In genomic region chr17:17971431-17972125, GRCh38 we compare ENCODE assay signal across 8 cellular contexts. TPM values are rescaled to one million over a fixed set of nuclear protein-coding genes. Genes with fewer than 3 reads are reported as not detected.
A peak's percentile ranks its signal among the peaks of the same experiment; 100 is the strongest.
DNase-seq lines count a peak whose midpoint lies in the region; ATAC-seq, FAIRE-seq and TF ChIP-seq lines count a peak whose summit lies in the region.

No MANE protein-coding gene starts in this region.

- H3K4ac ChIP-seq in H1 (replicated peaks; ENCODE audit: insufficient read length, low read depth, low read length) = no peak overlapping the region

- H2AFZ ChIP-seq in GM23248 = peak overlapping the region; percentile 68
- H2AFZ ChIP-seq in H1 (ENCODE audit: low read length) = no peak overlapping the region

- H3K27ac ChIP-seq in GM23248 (peak overlapping the region; percentile 68), H1 (ENCODE audit: low read depth, low read length) (no peak overlapping the region)

- peaks cover 1% of the 10 kb centered on the region; the same call in 1 of the 2 replicates for H3F3A ChIP-seq in GM23248 (ENCODE audit: insufficient read depth)

- no peak overlapping the region for H2BK12ac ChIP-seq in H1 (ENCODE audit: low read depth, low read length)

- H2AK5ac ChIP-seq in H1 (ENCODE audit: low read depth, low read length) = no peak overlapping the region

- no peak overlapping the region for H3K18ac ChIP-seq in H1 (ENCODE audit: extremely low read depth, low read length)

- H3K4me1 ChIP-seq in GM23248 (ENCODE audit: insufficient read depth) (peaks cover 10% of the 10 kb centered on the region), H1 (replicated peaks in 1 of 4; ENCODE audit: control insufficient read depth in 3 of 4, insufficient read depth in 4 of 4, low read length in 3 of 4) (peaks cover 0 to 5% (median 2%) of the 10 kb centered on the region in 4 experiments; a peak in 2 of 7 replicates), mononuclear cell (ENCODE audit: insufficient read depth, low read length) (peaks cover 53% of the 10 kb centered on the region)

- no peak for FAIRE-seq in H1 (lab: Jason Lieb, UNC)

- no peak overlapping the region for H2BK20ac ChIP-seq in H1 (ENCODE audit: low read length)

- ATAC-seq in T-cell (replicated peaks in 1 of 4) (peak in 1 of 4 experiments; percentile 0), GM21360 (IDR thresholded peaks at IDR 0.05; ENCODE audit: unreplicated experiment) (no peak)

- H3K36me3 ChIP-seq in GM23248 (ENCODE audit: low read depth) (no peaks in the 10 kb centered on the region), H1 (ENCODE audit: control insufficient read depth in 2 of 4, insufficient read depth in 4 of 4, low read length in 3 of 4) (no peaks in the 10 kb centered on the region)

- in situ Hi-C loops in GM23248 (cut with MboI) = no loop called here

- peak overlapping the region in 1 of 2 donors; percentile 69 for H3K27ac Mint-ChIP-seq in T-cell

- no peak overlapping the region for H2BK15ac ChIP-seq in H1 (ENCODE audit: low read length)

- H3K4me3 Mint-ChIP-seq in T-cell = peak overlapping the region; percentile 78 to 86 (median 83)

- H3K4me3 ChIP-seq in GM23248 (peak overlapping the region; percentile 80), H1 (ENCODE audit: extremely low read depth in 1 of 4, insufficient read depth in 2 of 4, low read depth in 3 of 4, low read length in 4 of 4) (peak overlapping the region; percentile 53 to 70 (median 60)), mononuclear cell (ENCODE audit: low read length) (peak overlapping the region; percentile 78)

- H3K23ac ChIP-seq in H1 (ENCODE audit: insufficient read length) = no peak overlapping the region

- peak overlapping the region; percentile 84 for H3K4me2 ChIP-seq in GM23248 (ENCODE audit: unreplicated experiment)
- peak overlapping the region; percentile 52 to 83 for H3K4me2 ChIP-seq in H1 (ENCODE audit: insufficient read depth in 1 of 2, low read depth in 2 of 2, low read length in 2 of 2)

- POLR2A ChIA-PET in T-cell (lab: Charles Lee) = interaction anchor here (1.0 to 1.6 kb wide), 2 partner anchors 14 to 135 kb away, joined by 4 to 7 read pairs; partner anchors contain the start of gene SREBF1 (in 1 of the 2)
- POLR2A ChIA-PET in H1 (lab: Charles Lee; ENCODE audit: partially characterized antibody) = interaction anchor here (0.8 kb wide), 1 partner anchor 134 kb away, joined by 3 read pairs; no protein-coding TSS in a partner anchor

- H3K9ac ChIP-seq in GM23248 (peak overlapping the region; percentile 90), H1 (replicated peaks in 1 of 4; ENCODE audit: extremely low read depth in 1 of 4, low read depth in 3 of 4, low read length in 3 of 4) (no peak overlapping the region; a peak in 1 of 7 replicates)

- H3K9me3 Mint-ChIP-seq in T-cell = no peaks in the 10 kb centered on the region

- peaks cover 57% of the 10 kb centered on the region for H3K79me2 ChIP-seq in GM23248 (ENCODE audit: insufficient read depth)
- no peaks in the 10 kb centered on the region for H3K79me2 ChIP-seq in H1 (ENCODE audit: control insufficient read depth in 1 of 2, insufficient read depth in 2 of 2, low read length in 2 of 2)

- H4K20me1 ChIP-seq in GM23248 (ENCODE audit: insufficient read depth) = no peaks in the 10 kb centered on the region
- H4K20me1 ChIP-seq in H1 (replicated peaks in 1 of 2; ENCODE audit: control insufficient read depth in 1 of 2, insufficient read depth in 2 of 2, low read length in 2 of 2) = no peaks in the 10 kb centered on the region

- peaks cover 5% of the 10 kb centered on the region; the same call in 1 of the 2 replicates for H3K23me2 ChIP-seq in H1 (ENCODE audit: low read depth, low read length)

- no peaks in the 10 kb centered on the region for H3K9me3 ChIP-seq in GM23248 (ENCODE audit: low read depth)
- H3K9me3 ChIP-seq in H1 (ENCODE audit: insufficient read depth in 2 of 2, low read depth in 1 of 2, low read length in 1 of 2) = no peaks in the 10 kb centered on the region
- H3K9me3 ChIP-seq in mononuclear cell (ENCODE audit: low read depth, low read length) = no peaks in the 10 kb centered on the region

- TF ChIP-seq EP300 in H1 (IDR thresholded peaks at IDR 0.05; ENCODE audit: borderline replicate concordance in 1 of 2, low read depth in 2 of 2, low read length in 2 of 2) = no peak

- WGBS in GM23248 (ENCODE audit: low coverage in 1 of 2, low lambda C conversion rate in 2 of 2, missing lambda C conversion rate in 2 of 2), 2 experiments = 1% methylated on average over 16 to 26 of the region's 33 CpGs
- 27% methylated on average over 33 of the region's 33 CpGs; no CpG with 5 or more reads in 1 of the 2 experiments for WGBS in H1 (ENCODE audit: extremely low coverage in 1 of 2, insufficient coverage in 1 of 2, insufficient read length in 1 of 2, insufficient replicate concordance in 2 of 2, low coverage in 1 of 2, low lambda C conversion rate in 2 of 2, missing lambda C conversion rate in 1 of 2), 2 experiments

- no peak overlapping the region for H2BK5ac ChIP-seq in H1 (ENCODE audit: low read depth, low read length)

- H4K91ac ChIP-seq in H1 (replicated peaks; ENCODE audit: insufficient read length, low read length) = no peak overlapping the region

- no peak for TF ChIP-seq RAD21 in H1 (IDR thresholded peaks at IDR 0.05 in 1 of 2, conservative IDR thresholded peaks at IDR 0.05 in 1 of 2; ENCODE audit: low read depth in 2 of 2, low read length in 2 of 2)

- TF ChIP-seq CTCF in H1 (IDR thresholded peaks at IDR 0.05; ENCODE audit: control extremely low read depth in 1 of 3, insufficient read depth in 1 of 3, low read depth in 1 of 3, low read length in 3 of 3) = no peak

- TF ChIP-seq POLR2A in H1 (IDR thresholded peaks at IDR 0.05; ENCODE audit: control extremely low read depth in 1 of 2, low read depth in 2 of 2, low read length in 2 of 2) = no peak

- peaks cover 41 to 55% (median 52%) of the 10 kb centered on the region in 3 donors for H3K4me1 Mint-ChIP-seq in T-cell

- no peaks in the 10 kb centered on the region for H3K27me3 Mint-ChIP-seq in T-cell

- CTCF ChIA-PET in T-cell (lab: Charles Lee) = interaction anchor here (0.6 to 1.2 kb wide), 7 partner anchors 11 to 288 kb away, joined by 3 to 5 read pairs (median 3); no protein-coding TSS in a partner anchor
- CTCF ChIA-PET in H1 (lab: Charles Lee; ENCODE audit: partially characterized antibody) = interaction anchor here (0.8 to 2.1 kb wide), 8 partner anchors 12 to 82 kb away, joined by 3 to 5 read pairs (median 4); no protein-coding TSS in a partner anchor

- H4K5ac ChIP-seq in H1 (ENCODE audit: insufficient read length, low read depth, low read length) = no peak overlapping the region

- H4K8ac ChIP-seq in H1 (ENCODE audit: extremely low read depth, insufficient read depth, low read length) = no peak overlapping the region; the same call in 1 of the 2 replicates

- DNase-seq in GM23248 = peak; percentile 51
- peak in 10 of 34 experiments; percentile 6 to 32 (median 16) for DNase-seq in T-cell
- DNase-seq in H1 (ENCODE audit: low read depth in 1 of 2, low spot score in 2 of 2) = no peak
- DNase-seq in ureter (ENCODE audit: low spot score) = peak; percentile 61
- DNase-seq in islet precursor cell = no peak
- DNase-seq in NCI-H1092 (lab: John Stamatoyannopoulos, UW) = no peak

- H3K9me2 ChIP-seq in GM23248 (ENCODE audit: insufficient read depth) = no peaks in the 10 kb centered on the region

- H3K14ac ChIP-seq in H1 (ENCODE audit: insufficient read length) = no peak overlapping the region

- H3K56ac ChIP-seq in H1 (replicated peaks; ENCODE audit: insufficient read length, low read depth, low read length) = no peak overlapping the region

- H2BK120ac ChIP-seq in H1 (replicated peaks; ENCODE audit: low read depth, low read length) = no peak overlapping the region

- H3K79me1 ChIP-seq in H1 (ENCODE audit: low read depth, low read length) = no peaks in the 10 kb centered on the region; the same call in 1 of the 2 replicates

- H3K27me3 ChIP-seq in GM23248 (replicated peaks; ENCODE audit: insufficient read depth) (no peaks in the 10 kb centered on the region), H1 (replicated peaks in 1 of 4; ENCODE audit: control insufficient read depth in 3 of 4, extremely low read depth in 1 of 4, insufficient read depth in 3 of 4, low read length in 3 of 4) (no peaks in the 10 kb centered on the region), mononuclear cell (ENCODE audit: insufficient read depth, low read length) (no peaks in the 10 kb centered on the region)

- peaks cover 3% of the 10 kb centered on the region for H3K36me3 Mint-ChIP-seq in T-cell

TF ChIP-seq in H1, 55 proteins besides CTCF, POLR2A, EP300 and RAD21 (continues in another document):
- TF ChIP-seq TEAD4 (IDR thresholded peaks at IDR 0.05; ENCODE audit: low read depth, low read length) = no peak
- TF ChIP-seq BRCA1 (IDR thresholded peaks at IDR 0.05; ENCODE audit: low read depth, low read length) = no peak
- TF ChIP-seq SRF (IDR thresholded peaks at IDR 0.05; ENCODE audit: low read depth, low read length) = no peak

RNA-seq across cellular contexts. Expression of gene TOM1L2, which starts 0.6 kb away (rescaled TPM):
- 31.0 and 50.2 TPM in 2 replicates for total RNA-seq in GM23248 (2014; rRNA removed; shearing (Covaris generic))
- 25.5 and 27.3 TPM in 2 replicates for polyA plus RNA-seq in GM23248 (2016; fragmentation: Nextera tagmentation; extraction: Ambion mirVana)
- total RNA-seq in T-cell = 10 to 100 TPM; 57.5 to 71.5 (median 61.9) TPM
- total RNA-seq in H1 (2021; fragmentation: NEBNext Ultra II Directional; extraction: Animal tissue kit (Norgen Biotek cat#: 25700)) = 3.3 and 3.4 TPM in 2 replicates
- 2.0 and 4.2 TPM in 2 replicates for polyA plus RNA-seq in H1 (2011; rRNA removed)
- polyA plus RNA-seq in H1 (2011; cell fraction: cytosol; rRNA removed) = 2.8 TPM
- polyA plus RNA-seq in H1 (2011; cell fraction: nucleus; rRNA removed) = 5.6 TPM
- 2.4 to 3.2 TPM (median 2.7 TPM) in 4 replicates for polyA plus RNA-seq in H1 (2012, experiment 1 of 2)
- polyA plus RNA-seq in H1 (2012, experiment 2 of 2) = 3.4 TPM
- polyA plus RNA-seq in H1 (2013, experiment 1 of 2) = 4.5 TPM
- polyA plus RNA-seq in H1 (2013, experiment 2 of 2) = 4.3 TPM
- polyA minus RNA-seq in H1 (2011; rRNA and poly(A)+ RNA removed) = 3.0 and 4.6 TPM in 2 replicates
- polyA minus RNA-seq in H1 (2011; cell fraction: cytosol; rRNA and poly(A)+ RNA removed) = 1.7 TPM
- 5.1 TPM for polyA minus RNA-seq in H1 (2011; cell fraction: nucleus; rRNA and poly(A)+ RNA removed)
- 14.4 TPM for total RNA-seq in mononuclear cell
- total RNA-seq in ureter = 119 TPM

RNA-seq across cellular contexts. Expression of gene DRC3, which starts 1.1 kb away (rescaled TPM):
- total RNA-seq in GM23248 (2014; rRNA removed; shearing (Covaris generic)) = 1.0 and 3.6 TPM in 2 replicates
- polyA plus RNA-seq in GM23248 (2016; fragmentation: Nextera tagmentation; extraction: Ambion mirVana) (2.2 and 3.2 TPM in 2 replicates), H1 (2011; rRNA removed) (0.22 and 0.59 TPM in 2 replicates)
- total RNA-seq in T-cell (under 1 TPM in 3 of 5 donors, not detected in 2; 0.32 to 0.58 (median 0.53) TPM), mononuclear cell (not detected), ureter (2.0 TPM)
- total RNA-seq in H1 (2021; fragmentation: NEBNext Ultra II Directional; extraction: Animal tissue kit (Norgen Biotek cat#: 25700)) = not detected in 2 replicates
- 0.21 TPM for polyA plus RNA-seq in H1 (2011; cell fraction: cytosol; rRNA removed)
- 0.33 TPM for polyA plus RNA-seq in H1 (2011; cell fraction: nucleus; rRNA removed)
- polyA plus RNA-seq in H1 (2012, experiment 1 of 2) = 1.9 to 2.8 TPM (median 2.5 TPM) in 4 replicates
- 0.42 TPM for polyA plus RNA-seq in H1 (2012, experiment 2 of 2)
- under 0.01 TPM for polyA plus RNA-seq in H1 (2013, experiment 1 of 2)
- polyA plus RNA-seq in H1 (2013, experiment 2 of 2) = 0.09 TPM
- polyA minus RNA-seq in H1 (2011; rRNA and poly(A)+ RNA removed) = 0.10 and 0.73 TPM in 2 replicates
- not detected for polyA minus RNA-seq in H1 (2011; cell fraction: cytosol; rRNA and poly(A)+ RNA removed)
- 0.20 TPM for polyA minus RNA-seq in H1 (2011; cell fraction: nucleus; rRNA and poly(A)+ RNA removed)

Comparison
In these comparisons a context has a peak if more than half of its experiments do, and no peak if none do; other contexts are left out.
1. DNase-seq: peak in GM23248 (single experiment) and ureter (single experiment); none in H1 (0 of 2), islet precursor cell (single experiment) and NCI-H1092 (single experiment).
2. Peak in every context shown above with its lines, with median percentiles within 50 percentile points of each other: H3K4me3 ChIP-seq.